Comparison of ENCODE assay signal across 1 cellular context in genomic region chr14:99360774-99361595, GRCh38.
TF ChIP-seq lines count a peak whose summit lies in the region.

No MANE protein-coding gene starts in this region.

TF ChIP-seq in SK-N-SH treated with all-trans-retinoic acid at 6 μM for 48 hours, 23 proteins besides CTCF, POLR2A, EP300 and RAD21 (continued from another document):
- TF ChIP-seq ZNF70 (CRISPR knock-in tag; IDR thresholded peaks at IDR 0.05) (no peak), GLIS3 (CRISPR knock-in tag; IDR thresholded peaks at IDR 0.05) (no peak), POU6F1 (CRISPR knock-in tag; IDR thresholded peaks at IDR 0.05; ENCODE audit: borderline replicate concordance, low read depth) (no peak), TSHZ2 (CRISPR knock-in tag; IDR thresholded peaks at IDR 0.05) (no peak), BACH2 (CRISPR knock-in tag; IDR thresholded peaks at IDR 0.05; ENCODE audit: borderline replicate concordance) (no peak)
